Comparison of ENCODE assay signal across 1 cellular context in genomic region chr7:130867581-130868136, GRCh38.
A peak's percentile ranks its signal among the peaks of the same experiment; 100 is the strongest.
TF ChIP-seq lines count a peak whose summit lies in the region.

No MANE protein-coding gene starts in this region.

TF ChIP-seq in HCT116, 20 proteins besides CTCF, POLR2A, EP300 and RAD21:
- TF ChIP-seq YY1 (IDR thresholded peaks at IDR 0.05; ENCODE audit: extremely low read depth, insufficient replicate concordance, low read depth, low read length): no peak
- no peak for TF ChIP-seq FOSL1 (IDR thresholded peaks at IDR 0.05; ENCODE audit: low read depth)
- TF ChIP-seq MAX (IDR thresholded peaks at IDR 0.05): 0 out of 2 replicates have a peak, but pooled peaks have one; percentile 6
- TF ChIP-seq, protein P1, sequence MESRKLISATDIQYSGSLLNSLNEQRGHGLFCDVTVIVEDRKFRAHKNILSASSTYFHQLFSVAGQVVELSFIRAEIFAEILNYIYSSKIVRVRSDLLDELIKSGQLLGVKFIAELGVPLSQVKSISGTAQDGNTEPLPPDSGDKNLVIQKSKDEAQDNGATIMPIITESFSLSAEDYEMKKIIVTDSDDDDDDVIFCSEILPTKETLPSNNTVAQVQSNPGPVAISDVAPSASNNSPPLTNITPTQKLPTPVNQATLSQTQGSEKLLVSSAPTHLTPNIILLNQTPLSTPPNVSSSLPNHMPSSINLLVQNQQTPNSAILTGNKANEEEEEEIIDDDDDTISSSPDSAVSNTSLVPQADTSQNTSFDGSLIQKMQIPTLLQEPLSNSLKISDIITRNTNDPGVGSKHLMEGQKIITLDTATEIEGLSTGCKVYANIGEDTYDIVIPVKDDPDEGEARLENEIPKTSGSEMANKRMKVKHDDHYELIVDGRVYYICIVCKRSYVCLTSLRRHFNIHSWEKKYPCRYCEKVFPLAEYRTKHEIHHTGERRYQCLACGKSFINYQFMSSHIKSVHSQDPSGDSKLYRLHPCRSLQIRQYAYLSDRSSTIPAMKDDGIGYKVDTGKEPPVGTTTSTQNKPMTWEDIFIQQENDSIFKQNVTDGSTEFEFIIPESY (IDR thresholded peaks at IDR 0.05; ENCODE audit: extremely low read depth, insufficient replicate concordance, low read length): no peak
- no peak for TF ChIP-seq ZNF274 (IDR thresholded peaks at IDR 0.05; ENCODE audit: low read depth, low read length)
- TF ChIP-seq POLR2AphosphoS5 (IDR thresholded peaks at IDR 0.05; ENCODE audit: low read depth, low read length): peak; percentile 32; the same call in 1 of the 2 replicates
